12 cellular contexts compared by ENCODE assay signal in the genomic region with DNA sequence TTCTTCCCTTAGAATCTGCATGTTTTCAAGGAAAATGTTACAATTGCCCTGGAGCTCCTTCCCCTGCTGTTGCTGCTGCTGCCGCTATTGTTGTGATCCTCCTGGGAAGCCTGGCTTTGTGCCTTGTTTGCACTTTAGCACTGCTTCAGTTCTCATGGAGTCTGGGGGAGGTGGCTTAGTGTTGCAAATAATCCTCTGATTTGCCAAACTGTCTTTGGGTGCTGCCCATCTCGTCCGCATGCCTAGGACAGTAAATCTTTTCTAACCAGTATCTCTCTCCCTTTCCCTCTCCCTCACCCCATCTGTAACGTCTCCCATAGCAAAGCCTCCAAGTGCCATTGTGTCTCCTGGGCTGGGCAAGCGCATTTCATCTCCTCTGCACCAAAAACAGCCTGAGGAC. TPM values are rescaled to one million over a fixed set of nuclear protein-coding genes. Genes with fewer than 3 reads are reported as not detected.
DNase-seq lines count a peak whose midpoint lies in the region; ATAC-seq and TF ChIP-seq lines count a peak whose summit lies in the region.
"Had no signal": no experiment of that assay in that cellular context is flagged by ENCODE, and none has a peak within 500 bp of the region (broad histone marks: within the 10 kb centered on the region; RNA-seq: fewer than 3 reads in every experiment).

No MANE protein-coding gene starts in this region.

- no peaks in the 10 kb centered on the region for H4K20me1 ChIP-seq in MM.1S (ENCODE audit: insufficient read depth, low read length)

- H2AK5ac ChIP-seq in trophoblast cell (ENCODE audit: low read length): no peak overlapping the region

- no peak overlapping the region for H4K8ac ChIP-seq in trophoblast cell (ENCODE audit: low read depth, low read length)

- H3K23ac ChIP-seq in trophoblast cell (ENCODE audit: low read length): no peak overlapping the region

- H3K9me3 ChIP-seq in esophagus muscularis mucosa (no peaks in the 10 kb centered on the region), trophoblast cell (ENCODE audit: insufficient read depth, low read depth, low read length) (no peaks in the 10 kb centered on the region), MM.1S (replicated peaks; ENCODE audit: insufficient read depth, low read length) (no peaks in the 10 kb centered on the region)

- no peak overlapping the region for H2AFZ ChIP-seq in trophoblast cell (ENCODE audit: insufficient read depth, low read length, poor library complexity)
- no peak overlapping the region for H2AFZ ChIP-seq in MM.1S (ENCODE audit: low read length)

- H3K14ac ChIP-seq in trophoblast cell (ENCODE audit: low read length): no peak overlapping the region

- H3K27ac ChIP-seq in esophagus muscularis mucosa (replicated peaks in 1 of 4) (peak overlapping the region; percentile 7 to 54 (median 32)), trophoblast cell (ENCODE audit: low read depth, low read length) (no peak overlapping the region), MM.1S (ENCODE audit: low read length) (no peak overlapping the region)

- TF ChIP-seq POLR2A in esophagus muscularis mucosa (IDR thresholded peaks at IDR 0.05; ENCODE audit: low read depth): no peak

- no peak for TF ChIP-seq CTCF in esophagus muscularis mucosa (IDR thresholded peaks at IDR 0.05)
- no peak for TF ChIP-seq CTCF in MM.1S (IDR thresholded peaks at IDR 0.05; ENCODE audit: low read length)

- no peak overlapping the region for H3K9ac ChIP-seq in trophoblast cell (ENCODE audit: low read length)
- H3K9ac ChIP-seq in MM.1S (ENCODE audit: low read length): no peak overlapping the region

- no peaks in the 10 kb centered on the region for H3K9me2 ChIP-seq in MM.1S (replicated peaks; ENCODE audit: insufficient read depth, low read length)

- peaks cover 7% of the 10 kb centered on the region for H3K79me1 ChIP-seq in trophoblast cell (ENCODE audit: low read length)

- intact Hi-C loops in esophagus muscularis mucosa (cut with DNase I): no loop called here

- no peak overlapping the region for H3K4ac ChIP-seq in trophoblast cell (ENCODE audit: low read depth, low read length)

- H2BK12ac ChIP-seq in trophoblast cell (ENCODE audit: low read length): no peak overlapping the region

- no peaks in the 10 kb centered on the region for H3F3A ChIP-seq in MM.1S (ENCODE audit: insufficient read depth, low read length)

- H3K4me2 ChIP-seq in trophoblast cell (ENCODE audit: low read length): no peak overlapping the region
- no peak overlapping the region for H3K4me2 ChIP-seq in MM.1S (ENCODE audit: low read depth, low read length)

- H3K27me3 ChIP-seq in H7 (ENCODE audit: control insufficient read depth, insufficient read depth, low read length): no peaks in the 10 kb centered on the region; the same call in 1 of the 2 replicates
- H3K27me3 ChIP-seq in esophagus muscularis mucosa: no peaks in the 10 kb centered on the region
- no peaks in the 10 kb centered on the region for H3K27me3 ChIP-seq in trophoblast cell (ENCODE audit: insufficient read depth, low read length)
- no peaks in the 10 kb centered on the region for H3K27me3 ChIP-seq in MM.1S (replicated peaks; ENCODE audit: insufficient read depth, low read length)

- no peak overlapping the region for H4K91ac ChIP-seq in trophoblast cell (ENCODE audit: low read depth, low read length)

- H2BK5ac ChIP-seq in trophoblast cell (ENCODE audit: low read depth, low read length, poor library complexity): no peak overlapping the region

- 18% methylated on average over 5 of the region's 5 CpGs for WGBS in esophagus muscularis mucosa
- no CpG with 5 or more reads among the region's 5 CpGs for WGBS in trophoblast cell (ENCODE audit: extremely low coverage, insufficient coverage, insufficient read length)

- H3K79me2 ChIP-seq in trophoblast cell (ENCODE audit: control insufficient read depth, insufficient read depth, low read length, poor library complexity) (no peaks in the 10 kb centered on the region), MM.1S (ENCODE audit: low read length) (no peaks in the 10 kb centered on the region)

- peaks cover 10 to 35% (median 32%) of the 10 kb centered on the region in 4 donors for H3K4me1 ChIP-seq in esophagus muscularis mucosa
- H3K4me1 ChIP-seq in trophoblast cell (ENCODE audit: control insufficient read depth in 1 of 2, insufficient read depth in 2 of 2, low read length in 2 of 2): peaks cover 11 to 20% of the 10 kb centered on the region in 2 experiments
- peaks cover 3% of the 10 kb centered on the region; the same call in 1 of the 2 replicates for H3K4me1 ChIP-seq in MM.1S (ENCODE audit: low read length)

- ATAC-seq in GM21381 (IDR thresholded peaks at IDR 0.05; ENCODE audit: unreplicated experiment) (no peak), GM18511 (IDR thresholded peaks at IDR 0.05; ENCODE audit: unreplicated experiment) (no peak)

- DNase-seq in H7 (peak; percentile 84), NCI-H446 (lab: John Stamatoyannopoulos, UW) (peak; percentile 59 to 81), esophagus muscularis mucosa (ENCODE audit: extremely low spot score) (no peak), trophoblast cell (no peak), MM.1S (no peak), CD1c-positive myeloid dendritic cell (ENCODE audit: extremely low spot score) (no peak)

- no peaks in the 10 kb centered on the region for H3K36me3 ChIP-seq in H7 (replicated peaks; ENCODE audit: control insufficient read depth, insufficient read depth, low read length)
- H3K36me3 ChIP-seq in esophagus muscularis mucosa: no peaks in the 10 kb centered on the region
- H3K36me3 ChIP-seq in trophoblast cell (ENCODE audit: control insufficient read depth in 1 of 2, insufficient read depth in 2 of 2, low read length in 2 of 2): no peaks in the 10 kb centered on the region
- no peaks in the 10 kb centered on the region for H3K36me3 ChIP-seq in MM.1S (replicated peaks; ENCODE audit: insufficient read depth, low read length)

- TF ChIP-seq EP300 in esophagus muscularis mucosa (IDR thresholded peaks at IDR 0.05): no peak

- peak overlapping the region; percentile 3 for H3K18ac ChIP-seq in trophoblast cell (ENCODE audit: low read length)

- no peak overlapping the region for H2BK120ac ChIP-seq in trophoblast cell (ENCODE audit: insufficient read depth, low read length, poor library complexity)

- no peak overlapping the region for H3K4me3 ChIP-seq in H7 (ENCODE audit: insufficient read depth, low read depth, low read length)
- no peak overlapping the region for H3K4me3 ChIP-seq in esophagus muscularis mucosa
- no peak overlapping the region for H3K4me3 ChIP-seq in trophoblast cell (ENCODE audit: low read depth, low read length)
- no peak overlapping the region for H3K4me3 ChIP-seq in MM.1S (ENCODE audit: low read length)

- H4K12ac ChIP-seq in trophoblast cell (ENCODE audit: low read depth, low read length): no peak overlapping the region

RNA-seq across cellular contexts. Expression of gene FAM240B, which starts 30.3 kb away (rescaled TPM):
- not detected in 2 replicates for total RNA-seq in H7 (2014; rRNA removed; shearing (Covaris generic))
- not detected for total RNA-seq in esophagus muscularis mucosa
- 0.10 TPM in 1 of 2 replicates, not detected in the other for polyA plus RNA-seq in trophoblast cell (2013)
- total RNA-seq: activated T-helper 2 cell treated with anti-CD3 and anti-CD28 coated beads, Interferon-gamma antibody, Interleukin-2, Interleukin-4, amounts not matched to agents 10 μg/mL and 5 μg/mL and 100 μg/mL, durations not matched to agents 14 hours and 24 hours and 36 hours; frontal cortex; HT1080; pulmonary artery endothelial cell had no signal

Comparison
In these comparisons a context has a peak if more than half of its experiments do, and no peak if none do; other contexts are left out.
1. DNase-seq: peak in H7 (single experiment) and NCI-H446 (2 of 2); none in esophagus muscularis mucosa (single experiment), trophoblast cell (0 of 2), MM.1S (single experiment) and CD1c-positive myeloid dendritic cell (single experiment).
2. H3K27ac ChIP-seq: peak in esophagus muscularis mucosa (4 of 4); none in trophoblast cell (single experiment) and MM.1S (single experiment).